ENCODE assay signal across 1 cellular context in the genomic region with DNA sequence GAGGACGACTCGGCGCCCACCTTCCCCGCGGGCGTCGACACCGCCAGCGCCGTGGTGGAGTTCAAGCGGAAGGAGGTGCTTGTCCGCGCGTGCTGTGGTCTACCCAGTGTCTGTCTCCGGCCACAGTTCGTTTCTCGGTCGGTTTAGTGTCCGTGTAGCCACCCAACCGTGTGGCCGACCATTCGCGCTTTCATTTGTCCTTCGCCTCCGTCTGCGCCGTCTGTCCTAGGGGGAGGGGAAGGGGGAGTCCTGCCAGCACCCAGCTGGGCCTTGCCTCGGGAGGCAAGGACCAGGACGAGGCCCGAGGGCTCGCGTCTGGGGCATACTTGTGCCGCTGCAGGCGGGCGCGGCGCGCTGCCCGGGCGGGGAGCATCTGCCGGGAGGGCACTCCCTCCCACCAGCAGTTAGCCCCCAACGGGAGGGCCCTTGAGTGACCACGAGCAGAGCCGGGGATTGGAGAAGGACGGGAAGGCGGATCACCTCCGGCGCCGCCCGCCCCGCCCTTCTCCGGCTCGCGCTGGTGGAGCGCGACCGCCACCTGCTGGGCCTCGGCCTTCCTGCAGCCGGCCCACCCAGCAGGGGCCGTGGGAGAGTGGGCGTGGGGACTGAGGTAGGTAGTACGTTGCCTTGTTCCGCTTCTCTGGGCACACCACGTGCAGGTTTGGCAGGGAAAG.
TF ChIP-seq lines count a peak whose summit lies in the region.

No MANE protein-coding gene starts in this region.

TF ChIP-seq in HEK293, 187 proteins besides CTCF, POLR2A, EP300 and RAD21 (continued from another document and continues in another):
- peak; percentile 95 for TF ChIP-seq GLIS2 (tag by site-specific recombination; IDR thresholded peaks at IDR 0.05)
- TF ChIP-seq, protein P1, sequence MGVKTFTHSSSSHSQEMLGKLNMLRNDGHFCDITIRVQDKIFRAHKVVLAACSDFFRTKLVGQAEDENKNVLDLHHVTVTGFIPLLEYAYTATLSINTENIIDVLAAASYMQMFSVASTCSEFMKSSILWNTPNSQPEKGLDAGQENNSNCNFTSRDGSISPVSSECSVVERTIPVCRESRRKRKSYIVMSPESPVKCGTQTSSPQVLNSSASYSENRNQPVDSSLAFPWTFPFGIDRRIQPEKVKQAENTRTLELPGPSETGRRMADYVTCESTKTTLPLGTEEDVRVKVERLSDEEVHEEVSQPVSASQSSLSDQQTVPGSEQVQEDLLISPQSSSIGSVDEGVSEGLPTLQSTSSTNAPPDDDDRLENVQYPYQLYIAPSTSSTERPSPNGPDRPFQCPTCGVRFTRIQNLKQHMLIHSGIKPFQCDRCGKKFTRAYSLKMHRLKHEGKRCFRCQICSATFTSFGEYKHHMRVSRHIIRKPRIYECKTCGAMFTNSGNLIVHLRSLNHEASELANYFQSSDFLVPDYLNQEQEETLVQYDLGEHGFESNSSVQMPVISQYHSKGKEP (tag by site-specific recombination; IDR thresholded peaks at IDR 0.05) = no peak
- TF ChIP-seq ZNF596 (tag by site-specific recombination; IDR thresholded peaks at IDR 0.05) = no peak
- TF ChIP-seq YY1 (tag by site-specific recombination; IDR thresholded peaks at IDR 0.05) = no peak
- TF ChIP-seq ZNF426 (tag by site-specific recombination; IDR thresholded peaks at IDR 0.05) = no peak
- no peak for TF ChIP-seq HOXA7 (CRISPR knock-in tag; IDR thresholded peaks at IDR 0.05; ENCODE audit: borderline replicate concordance)
- TF ChIP-seq ZEB2 (tag by site-specific recombination; IDR thresholded peaks at IDR 0.05) = peak; percentile 45; the same call in 1 of the 2 replicates
- peak; percentile 69; the same call in 1 of the 2 replicates for TF ChIP-seq ZNF2 (tag by site-specific recombination; IDR thresholded peaks at IDR 0.05)
- TF ChIP-seq ZNF610 (tag by site-specific recombination; IDR thresholded peaks at IDR 0.05; ENCODE audit: borderline replicate concordance) = 0 out of 2 replicates have a peak, but pooled peaks have one; percentile 48
- peak; percentile 89 for TF ChIP-seq KLF7 (tag by site-specific recombination; IDR thresholded peaks at IDR 0.05; ENCODE audit: borderline replicate concordance)
- TF ChIP-seq ZBTB8A (tag by site-specific recombination; IDR thresholded peaks at IDR 0.05) = peak; percentile 67
- TF ChIP-seq, protein P2, sequence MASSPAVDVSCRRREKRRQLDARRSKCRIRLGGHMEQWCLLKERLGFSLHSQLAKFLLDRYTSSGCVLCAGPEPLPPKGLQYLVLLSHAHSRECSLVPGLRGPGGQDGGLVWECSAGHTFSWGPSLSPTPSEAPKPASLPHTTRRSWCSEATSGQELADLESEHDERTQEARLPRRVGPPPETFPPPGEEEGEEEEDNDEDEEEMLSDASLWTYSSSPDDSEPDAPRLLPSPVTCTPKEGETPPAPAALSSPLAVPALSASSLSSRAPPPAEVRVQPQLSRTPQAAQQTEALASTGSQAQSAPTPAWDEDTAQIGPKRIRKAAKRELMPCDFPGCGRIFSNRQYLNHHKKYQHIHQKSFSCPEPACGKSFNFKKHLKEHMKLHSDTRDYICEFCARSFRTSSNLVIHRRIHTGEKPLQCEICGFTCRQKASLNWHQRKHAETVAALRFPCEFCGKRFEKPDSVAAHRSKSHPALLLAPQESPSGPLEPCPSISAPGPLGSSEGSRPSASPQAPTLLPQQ (tag by site-specific recombination; IDR thresholded peaks at IDR 0.05) = no peak
- no peak for TF ChIP-seq ZNF792 (tag by site-specific recombination; IDR thresholded peaks at IDR 0.05)
- TF ChIP-seq ZNF121 (tag by site-specific recombination; IDR thresholded peaks at IDR 0.05) = no peak
- TF ChIP-seq ZNF174 (tag by site-specific recombination; IDR thresholded peaks at IDR 0.05) = no peak
- no peak for TF ChIP-seq ZNF785 (tag by site-specific recombination; IDR thresholded peaks at IDR 0.05)
- no peak for TF ChIP-seq ZNF837 (tag by site-specific recombination; IDR thresholded peaks at IDR 0.05)
- TF ChIP-seq ZNF791 (tag by site-specific recombination; IDR thresholded peaks at IDR 0.05) = no peak
- TF ChIP-seq KLF9 (tag by site-specific recombination; IDR thresholded peaks at IDR 0.05; ENCODE audit: low read depth) = peak; percentile 94
- TF ChIP-seq ZBTB26 (tag by site-specific recombination; optimal IDR thresholded peaks at IDR 0.05) = peak; percentile 56
- no peak for TF ChIP-seq ZNF148 (tag by site-specific recombination; IDR thresholded peaks at IDR 0.05; ENCODE audit: borderline replicate concordance)
- TF ChIP-seq ZNF248 (tag by site-specific recombination; IDR thresholded peaks at IDR 0.05) = no peak
- TF ChIP-seq ZNF155 (tag by site-specific recombination; IDR thresholded peaks at IDR 0.05) = no peak
- 0 out of 2 replicates have a peak, but pooled peaks have one; percentile 24 for TF ChIP-seq ZSCAN30 (tag by site-specific recombination; IDR thresholded peaks at IDR 0.05)
- TF ChIP-seq ZNF654 (tag by site-specific recombination; IDR thresholded peaks at IDR 0.05; ENCODE audit: low read depth) = peak; percentile 75
- TF ChIP-seq ZNF350 (tag by site-specific recombination; IDR thresholded peaks at IDR 0.05) = peak; percentile 84; the same call in 1 of the 2 replicates
- TF ChIP-seq BCL11B (tag by site-specific recombination; IDR thresholded peaks at IDR 0.05; ENCODE audit: low read depth) = no peak
- peak; percentile 71 for TF ChIP-seq WT1 (tag by site-specific recombination; IDR thresholded peaks at IDR 0.05)
- no peak for TF ChIP-seq ZNF830 (tag by site-specific recombination; IDR thresholded peaks at IDR 0.05; ENCODE audit: low read depth)
- peak; percentile 94 for TF ChIP-seq ZFHX2 (tag by site-specific recombination; conservative IDR thresholded peaks at IDR 0.05)
- TF ChIP-seq ZNF664 (tag by site-specific recombination; IDR thresholded peaks at IDR 0.05) = no peak
- TF ChIP-seq MZF1 (tag by site-specific recombination; IDR thresholded peaks at IDR 0.05; ENCODE audit: borderline replicate concordance) = no peak
- TF ChIP-seq ZNF701 (tag by site-specific recombination; IDR thresholded peaks at IDR 0.05) = no peak
- peak; percentile 62 for TF ChIP-seq ZXDB (tag by site-specific recombination; IDR thresholded peaks at IDR 0.05)
- peak; percentile 98 for TF ChIP-seq ZIC2 (tag by site-specific recombination; IDR thresholded peaks at IDR 0.05)
- TF ChIP-seq ZFP37 (tag by site-specific recombination; IDR thresholded peaks at IDR 0.05) = 0 out of 2 replicates have a peak, but pooled peaks have one; percentile 51
- peak; percentile 76 for TF ChIP-seq ZNF335 (tag by site-specific recombination; conservative IDR thresholded peaks at IDR 0.05)
- no peak for TF ChIP-seq ZNF280C (tag by site-specific recombination; IDR thresholded peaks at IDR 0.05)
- TF ChIP-seq, protein P3, sequence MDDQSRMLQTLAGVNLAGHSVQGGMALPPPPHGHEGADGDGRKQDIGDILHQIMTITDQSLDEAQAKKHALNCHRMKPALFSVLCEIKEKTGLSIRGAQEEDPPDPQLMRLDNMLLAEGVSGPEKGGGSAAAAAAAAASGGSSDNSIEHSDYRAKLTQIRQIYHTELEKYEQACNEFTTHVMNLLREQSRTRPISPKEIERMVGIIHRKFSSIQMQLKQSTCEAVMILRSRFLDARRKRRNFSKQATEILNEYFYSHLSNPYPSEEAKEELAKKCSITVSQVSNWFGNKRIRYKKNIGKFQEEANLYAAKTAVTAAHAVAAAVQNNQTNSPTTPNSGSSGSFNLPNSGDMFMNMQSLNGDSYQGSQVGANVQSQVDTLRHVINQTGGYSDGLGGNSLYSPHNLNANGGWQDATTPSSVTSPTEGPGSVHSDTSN (CRISPR knock-in tag; IDR thresholded peaks at IDR 0.05) = peak; percentile 73; the same call in 1 of the 2 replicates
- TF ChIP-seq ZNF776 (tag by site-specific recombination; IDR thresholded peaks at IDR 0.05; ENCODE audit: borderline replicate concordance) = no peak
- no peak; the same call in 1 of the 2 replicates for TF ChIP-seq ZNF660 (tag by site-specific recombination; IDR thresholded peaks at IDR 0.05)
- peak; percentile 97 for TF ChIP-seq KLF1 (tag by site-specific recombination; IDR thresholded peaks at IDR 0.05)
- peak; percentile 84; the same call in 1 of the 2 replicates for TF ChIP-seq KLF8 (tag by site-specific recombination; IDR thresholded peaks at IDR 0.05)
- TF ChIP-seq SP2 (tag by site-specific recombination; IDR thresholded peaks at IDR 0.05) = peak; percentile 80
- TF ChIP-seq ZNF558 (tag by site-specific recombination; IDR thresholded peaks at IDR 0.05) = no peak
- peak; percentile 69 for TF ChIP-seq GLIS1 (tag by site-specific recombination; IDR thresholded peaks at IDR 0.05)
- peak; percentile 79; the same call in 1 of the 2 replicates for TF ChIP-seq ZNF10 (tag by site-specific recombination; IDR thresholded peaks at IDR 0.05)
- TF ChIP-seq SP7 (tag by site-specific recombination; IDR thresholded peaks at IDR 0.05) = peak; percentile 68
- TF ChIP-seq FEZF1 (tag by site-specific recombination; IDR thresholded peaks at IDR 0.05) = no peak
- TF ChIP-seq ZNF416 (tag by site-specific recombination; IDR thresholded peaks at IDR 0.05) = no peak
- TF ChIP-seq ZNF561 (tag by site-specific recombination; IDR thresholded peaks at IDR 0.05; ENCODE audit: borderline replicate concordance) = peak; percentile 72; the same call in 1 of the 2 replicates
- TF ChIP-seq MEIS1 (CRISPR knock-in tag; IDR thresholded peaks at IDR 0.05; ENCODE audit: borderline replicate concordance) = no peak
- peak; percentile 82 for TF ChIP-seq ZBTB10 (tag by site-specific recombination; IDR thresholded peaks at IDR 0.05)
